In the genomic region with DNA sequence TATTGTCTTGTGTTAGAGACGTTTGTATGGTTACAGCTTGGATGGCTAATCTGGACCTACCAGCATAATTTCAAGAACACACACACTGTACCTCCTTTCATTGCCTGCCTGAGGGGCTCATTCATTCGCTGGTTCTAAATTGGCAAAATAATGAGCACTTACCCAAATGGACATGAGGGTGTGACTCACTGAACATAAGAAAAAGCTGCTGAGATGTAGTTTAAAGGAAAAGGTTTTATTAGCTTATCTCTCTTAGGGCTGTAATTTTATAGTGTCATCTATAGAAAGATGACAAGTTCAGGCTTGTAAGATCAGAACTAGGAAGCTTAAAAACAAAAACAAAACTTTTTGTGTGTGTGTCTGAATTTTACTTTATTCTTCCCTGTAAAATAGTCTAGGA, we compare ENCODE assay signal across 19 cellular contexts.
DNase-seq lines count a peak whose midpoint lies in the region; ATAC-seq, FAIRE-seq and TF ChIP-seq lines count a peak whose summit lies in the region.
"Had no signal": no experiment of that assay in that cellular context is flagged by ENCODE, and none has a peak within 500 bp of the region (broad histone marks: within the 10 kb centered on the region; RNA-seq: fewer than 3 reads in every experiment).

No MANE protein-coding gene starts in this region.

- CTCF ChIA-PET in PC-3 (lab: Charles Lee) = interaction anchor here (0.6 to 0.7 kb wide), 2 partner anchors 268 to 496 kb away, joined by 3 to 4 read pairs; no protein-coding TSS in a partner anchor

- peaks cover 8% of the 10 kb centered on the region for H3K4me1 Mint-ChIP-seq in osteocyte (ENCODE audit: unreplicated experiment)

- H2AFZ ChIP-seq in PC-3 (ENCODE audit: low read length) = no peak overlapping the region
- H2AFZ ChIP-seq: GM23248 had no signal

- H3K79me2 ChIP-seq in PC-3 (ENCODE audit: low read length) = no peaks in the 10 kb centered on the region

- H3K27me3 ChIP-seq in PC-3 (ENCODE audit: low read length) (no peaks in the 10 kb centered on the region), left lung (no peaks in the 10 kb centered on the region)
- H3K27me3 ChIP-seq: BE2C, Peyer's patch had no signal

- no peak overlapping the region for H3K9ac ChIP-seq in PC-3 (ENCODE audit: low read length)
- H3K9ac ChIP-seq: GM23248 had no signal

- H3K36me3 ChIP-seq in PC-3 (ENCODE audit: low read depth, low read length) = no peaks in the 10 kb centered on the region
- H3K36me3 ChIP-seq in left lung = no peaks in the 10 kb centered on the region
- H3K36me3 ChIP-seq: BE2C, Peyer's patch had no signal

- H3K4me2 ChIP-seq in PC-3 (ENCODE audit: low read length) = peak overlapping the region; percentile 46

- no peak for TF ChIP-seq CTCF in HFF-Myc (IDR thresholded peaks at IDR 0.05; ENCODE audit: low read depth, low read length, missing control alignments)
- no peak for TF ChIP-seq CTCF in PC-3 (conservative IDR thresholded peaks at IDR 0.05; ENCODE audit: low read depth, low read length)
- TF ChIP-seq CTCF in choroid plexus epithelial cell (conservative IDR thresholded peaks at IDR 0.05; ENCODE audit: low read depth, low read length) = no peak
- no peak for TF ChIP-seq CTCF in osteocyte (IDR thresholded peaks at IDR 0.05)
- TF ChIP-seq CTCF in left lung (IDR thresholded peaks at IDR 0.05) = no peak

- no peaks in the 10 kb centered on the region for H4K20me1 ChIP-seq in PC-3 (ENCODE audit: low read length)

- H3K9me2 ChIP-seq in PC-3 (replicated peaks; ENCODE audit: low read length) = no peaks in the 10 kb centered on the region

- intact Hi-C loops in PC-3 (cut with micrococcal nuclease) (no loop called here), left lung (cut with DNase I) (no loop called here)

- H3F3A ChIP-seq in PC-3 (ENCODE audit: low read length, unreplicated experiment) = no peaks in the 10 kb centered on the region

- H3K27ac ChIP-seq in PC-3 (ENCODE audit: low read length) = peak overlapping the region; percentile 40
- no peak overlapping the region for H3K27ac ChIP-seq in left lung
- H3K27ac ChIP-seq: GM23248, Peyer's patch had no signal

- no peaks in the 10 kb centered on the region for H3K36me3 Mint-ChIP-seq in osteocyte (ENCODE audit: unreplicated experiment)

- H3K27me3 Mint-ChIP-seq in osteocyte (ENCODE audit: unreplicated experiment) = peaks cover 2% of the 10 kb centered on the region

- peak overlapping the region; percentile 43 for H3K27ac Mint-ChIP-seq in osteocyte (ENCODE audit: unreplicated experiment)
- H3K27ac Mint-ChIP-seq: CD4-positive, alpha-beta T cell had no signal

- peaks cover 12% of the 10 kb centered on the region for H3K4me1 ChIP-seq in PC-3 (ENCODE audit: insufficient read depth, low read length)
- no peaks in the 10 kb centered on the region for H3K4me1 ChIP-seq in left lung
- H3K4me1 ChIP-seq: BE2C, Peyer's patch had no signal

- ATAC-seq in PC-3 (peak; percentile 61), left lung (no peak)
- ATAC-seq: K562 had no signal

- peaks cover 5% of the 10 kb centered on the region for H3K9me3 Mint-ChIP-seq in osteocyte (ENCODE audit: unreplicated experiment)

- no peak overlapping the region for H3K4me3 ChIP-seq in HFF-Myc (replicated peaks; ENCODE audit: low read depth, low read length)
- no peak overlapping the region for H3K4me3 ChIP-seq in PC-3 (ENCODE audit: low read length)
- no peak overlapping the region for H3K4me3 ChIP-seq in choroid plexus epithelial cell (ENCODE audit: low read depth, low read length)
- H3K4me3 ChIP-seq in left lung = no peak overlapping the region
- H3K4me3 ChIP-seq: GM23248, K562, Peyer's patch had no signal

- H3K4me3 Mint-ChIP-seq in osteocyte (ENCODE audit: unreplicated experiment) = no peak overlapping the region
- H3K4me3 Mint-ChIP-seq: CD4-positive, alpha-beta T cell had no signal

- POLR2A ChIA-PET in PC-3 (lab: Charles Lee; ENCODE audit: unreplicated experiment) = interaction anchor here (0.7 kb wide), 1 partner anchor 124 kb away, joined by 3 read pairs; a partner anchor contains a TSS

- no peak for FAIRE-seq in GM19239 (lab: Jason Lieb, UNC)
- FAIRE-seq: K562 had no signal

- H3K9me3 ChIP-seq in PC-3 (ENCODE audit: low read length) = no peaks in the 10 kb centered on the region
- peaks cover 0 to 3% of the 10 kb centered on the region in 2 donors for H3K9me3 ChIP-seq in left lung
- H3K9me3 ChIP-seq: BE2C had no signal

- BruUV-seq in PC-3 (replicated peaks; lab: Mats Ljungman, UMichigan) = no TSS peak

- peak; percentile 9 for DNase-seq in HFF-Myc (ENCODE audit: extremely low read depth, low read depth)
- DNase-seq in PC-3 = peak; percentile 19
- DNase-seq in choroid plexus epithelial cell (ENCODE audit: low read depth) = peak; percentile 4
- DNase-seq in osteocyte (ENCODE audit: extremely low spot score, unreplicated experiment) = no peak
- no peak for DNase-seq in left lung
- no peak for DNase-seq in GM19239 (ENCODE audit: insufficient read length, low spot score)
- DNase-seq in OCI-M2 (lab: John Stamatoyannopoulos, UW; ENCODE audit: unreplicated experiment) = no peak
- DNase-seq: BE2C; Calu3; CD4-positive, alpha-beta T cell; DMS79 treated with DMSO at 0.1 percent for 48 hours; NCI-H1092; NCI-H146; NCI-H2081; NCI-H510A treated with DMSO at 0.1 percent for 48 hours; Peyer's patch; SHP77 treated with DMSO at 0.1 percent for 48 hours had no signal

Comparison
In these comparisons a context has a peak if more than half of its experiments do, and no peak if none do; other contexts are left out.
1. DNase-seq: peak in HFF-Myc (single experiment), PC-3 (single experiment) and choroid plexus epithelial cell (single experiment); none in osteocyte (single experiment), left lung (0 of 2), GM19239 (single experiment) and OCI-M2 (single experiment).